2 cellular contexts compared by ENCODE assay signal in genomic region chr15:100905855-100906254, GRCh38.
TF ChIP-seq lines count a peak whose summit lies in the region.

No MANE protein-coding gene starts in this region.

TF ChIP-seq in H1, 55 proteins besides CTCF, POLR2A, EP300 and RAD21:
- TF ChIP-seq CBX5 (IDR thresholded peaks at IDR 0.05; ENCODE audit: low read depth, low read length): no peak
- TF ChIP-seq RFX5 (IDR thresholded peaks at IDR 0.05; ENCODE audit: borderline replicate concordance, low read depth, low read length): no peak
- no peak for TF ChIP-seq BRCA1 (IDR thresholded peaks at IDR 0.05; ENCODE audit: low read depth, low read length)
- TF ChIP-seq CHD7 (IDR thresholded peaks at IDR 0.05; ENCODE audit: insufficient replicate concordance, low read length): no peak
- no peak for TF ChIP-seq SP1 (IDR thresholded peaks at IDR 0.05; ENCODE audit: low read depth, low read length)
- TF ChIP-seq ASH2L (IDR thresholded peaks at IDR 0.05; ENCODE audit: low read length): no peak
- TF ChIP-seq PHF8 (conservative IDR thresholded peaks at IDR 0.05; ENCODE audit: low read depth, low read length): no peak
- no peak for TF ChIP-seq EGR1 (IDR thresholded peaks at IDR 0.05; ENCODE audit: borderline replicate concordance, low read depth, low read length)
- TF ChIP-seq RNF2 (IDR thresholded peaks at IDR 0.05; ENCODE audit: borderline replicate concordance, low read depth, low read length, missing control alignments, poor library complexity, severe bottlenecking): no peak
- no peak for TF ChIP-seq JUN (IDR thresholded peaks at IDR 0.05; ENCODE audit: low read depth, low read length)
- no peak for TF ChIP-seq POLR2AphosphoS5 (IDR thresholded peaks at IDR 0.05; ENCODE audit: low read depth, low read length)
- TF ChIP-seq TCF12 (IDR thresholded peaks at IDR 0.05; ENCODE audit: low read depth, low read length): no peak
- no peak for TF ChIP-seq SP4 (IDR thresholded peaks at IDR 0.05; ENCODE audit: low read length)
- no peak for TF ChIP-seq YY1 (IDR thresholded peaks at IDR 0.05; ENCODE audit: low read depth, low read length)
- TF ChIP-seq, protein P1, sequence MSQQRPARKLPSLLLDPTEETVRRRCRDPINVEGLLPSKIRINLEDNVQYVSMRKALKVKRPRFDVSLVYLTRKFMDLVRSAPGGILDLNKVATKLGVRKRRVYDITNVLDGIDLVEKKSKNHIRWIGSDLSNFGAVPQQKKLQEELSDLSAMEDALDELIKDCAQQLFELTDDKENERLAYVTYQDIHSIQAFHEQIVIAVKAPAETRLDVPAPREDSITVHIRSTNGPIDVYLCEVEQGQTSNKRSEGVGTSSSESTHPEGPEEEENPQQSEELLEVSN (IDR thresholded peaks at IDR 0.05): no peak
- TF ChIP-seq BCL11A (IDR thresholded peaks at IDR 0.05; ENCODE audit: low read depth in 2 of 2, low read length in 2 of 2): no peak
- TF ChIP-seq, protein P2, sequence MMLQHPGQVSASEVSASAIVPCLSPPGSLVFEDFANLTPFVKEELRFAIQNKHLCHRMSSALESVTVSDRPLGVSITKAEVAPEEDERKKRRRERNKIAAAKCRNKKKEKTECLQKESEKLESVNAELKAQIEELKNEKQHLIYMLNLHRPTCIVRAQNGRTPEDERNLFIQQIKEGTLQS (IDR thresholded peaks at IDR 0.05; ENCODE audit: insufficient read depth, low read depth, low read length): no peak

TF ChIP-seq in HepG2, 621 proteins besides CTCF, POLR2A, EP300 and RAD21:
- TF ChIP-seq ZNF296 (CRISPR knock-in tag; conservative IDR thresholded peaks at IDR 0.05): no peak
- no peak for TF ChIP-seq ZNF530 (CRISPR knock-in tag; IDR thresholded peaks at IDR 0.05; ENCODE audit: low read depth)
- TF ChIP-seq ZNF549 (CRISPR knock-in tag; IDR thresholded peaks at IDR 0.05): no peak
- TF ChIP-seq, protein P3, sequence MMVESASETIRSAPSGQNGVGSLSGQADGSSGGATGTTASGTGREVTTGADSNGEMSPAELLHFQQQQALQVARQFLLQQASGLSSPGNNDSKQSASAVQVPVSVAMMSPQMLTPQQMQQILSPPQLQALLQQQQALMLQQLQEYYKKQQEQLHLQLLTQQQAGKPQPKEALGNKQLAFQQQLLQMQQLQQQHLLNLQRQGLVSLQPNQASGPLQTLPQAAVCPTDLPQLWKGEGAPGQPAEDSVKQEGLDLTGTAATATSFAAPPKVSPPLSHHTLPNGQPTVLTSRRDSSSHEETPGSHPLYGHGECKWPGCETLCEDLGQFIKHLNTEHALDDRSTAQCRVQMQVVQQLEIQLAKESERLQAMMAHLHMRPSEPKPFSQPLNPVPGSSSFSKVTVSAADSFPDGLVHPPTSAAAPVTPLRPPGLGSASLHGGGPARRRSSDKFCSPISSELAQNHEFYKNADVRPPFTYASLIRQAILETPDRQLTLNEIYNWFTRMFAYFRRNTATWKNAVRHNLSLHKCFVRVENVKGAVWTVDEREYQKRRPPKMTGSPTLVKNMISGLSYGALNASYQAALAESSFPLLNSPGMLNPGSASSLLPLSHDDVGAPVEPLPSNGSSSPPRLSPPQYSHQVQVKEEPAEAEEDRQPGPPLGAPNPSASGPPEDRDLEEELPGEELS (CRISPR knock-in tag; IDR thresholded peaks at IDR 0.05): no peak
- no peak for TF ChIP-seq ZNF235 (CRISPR knock-in tag; IDR thresholded peaks at IDR 0.05; ENCODE audit: borderline replicate concordance)
- no peak for TF ChIP-seq AKNA (CRISPR knock-in tag; IDR thresholded peaks at IDR 0.05; ENCODE audit: borderline replicate concordance)
- TF ChIP-seq, protein P4, sequence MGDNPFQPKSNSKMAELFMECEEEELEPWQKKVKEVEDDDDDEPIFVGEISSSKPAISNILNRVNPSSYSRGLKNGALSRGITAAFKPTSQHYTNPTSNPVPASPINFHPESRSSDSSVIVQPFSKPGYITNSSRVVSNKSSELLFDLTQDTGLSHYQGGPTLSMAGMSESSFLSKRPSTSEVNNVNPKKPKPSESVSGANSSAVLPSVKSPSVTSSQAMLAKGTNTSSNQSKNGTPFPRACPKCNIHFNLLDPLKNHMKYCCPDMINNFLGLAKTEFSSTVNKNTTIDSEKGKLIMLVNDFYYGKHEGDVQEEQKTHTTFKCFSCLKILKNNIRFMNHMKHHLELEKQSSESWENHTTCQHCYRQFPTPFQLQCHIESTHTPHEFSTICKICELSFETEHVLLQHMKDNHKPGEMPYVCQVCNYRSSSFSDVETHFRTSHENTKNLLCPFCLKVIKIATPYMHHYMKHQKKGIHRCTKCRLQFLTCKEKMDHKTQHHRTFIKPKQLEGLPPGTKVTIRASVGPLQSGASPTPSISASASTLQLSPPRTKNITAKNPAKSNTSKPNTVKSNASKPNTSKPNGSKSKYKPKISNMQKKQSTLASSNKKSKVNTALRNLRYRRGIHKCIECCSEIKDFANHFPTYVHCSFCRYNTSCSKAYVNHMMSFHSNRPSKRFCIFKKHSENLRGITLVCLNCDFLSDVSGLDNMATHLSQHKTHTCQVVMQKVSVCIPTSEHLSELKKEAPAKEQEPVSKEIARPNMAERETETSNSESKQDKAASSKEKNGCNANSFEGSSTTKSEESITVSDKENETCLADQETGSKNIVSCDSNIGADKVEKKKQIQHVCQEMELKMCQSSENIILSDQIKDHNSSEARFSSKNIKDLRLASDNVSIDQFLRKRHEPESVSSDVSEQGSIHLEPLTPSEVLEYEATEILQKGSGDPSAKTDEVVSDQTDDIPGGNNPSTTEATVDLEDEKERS (CRISPR knock-in tag; IDR thresholded peaks at IDR 0.05): no peak
- no peak for TF ChIP-seq MAZ (IDR thresholded peaks at IDR 0.05; ENCODE audit: borderline replicate concordance, low read depth, low read length)
- TF ChIP-seq MAZ (CRISPR knock-in tag; IDR thresholded peaks at IDR 0.05; ENCODE audit: low read depth): no peak
- peak; percentile 35 for TF ChIP-seq STAG1 (CRISPR knock-in tag; IDR thresholded peaks at IDR 0.05)
